Comparison of ENCODE assay signal across 32 cellular contexts in genomic region chrX:10856797-10857196, GRCh38.
"Had no signal": no experiment of that assay in that cellular context is flagged by ENCODE, and none has a peak within 500 bp of the region (broad histone marks: within the 10 kb centered on the region; RNA-seq: fewer than 3 reads in every experiment).

No MANE protein-coding gene starts in this region.

- H3K9me3 ChIP-seq: adrenal gland, body of pancreas, MG63, Peyer's patch had no signal

- H3K9me3 Mint-ChIP-seq: activated CD4-positive, alpha-beta memory T cell treated with anti-CD3 and anti-CD28 coated beads, Interleukin-2, amount 10 ng/mL, durations not matched to agents 7 days and 5 days; activated naive CD4-positive, alpha-beta T cell treated with anti-CD3 and anti-CD28 coated beads for 36 hours; activated naive CD4-positive, alpha-beta T cell treated with anti-CD3 and anti-CD28 coated beads, Interleukin-2, amount 50 U/mL, for 72 hours; activated T-cell treated with anti-CD3 and anti-CD28 coated beads, Interleukin-2, amount 50 U/mL, for 24 hours; activated T-helper 2 cell treated with anti-CD3 and anti-CD28 coated beads, Interferon-gamma antibody, Interleukin-2, Interleukin-4, amounts not matched to agents 10 μg/mL and 5 μg/mL and 100 μg/mL, durations not matched to agents 14 hours and 24 hours and 36 hours had no signal

- H3K4me3 Mint-ChIP-seq: activated CD4-positive, alpha-beta memory T cell treated with anti-CD3 and anti-CD28 coated beads, Interleukin-2, amount 10 ng/mL, durations not matched to agents 7 days and 5 days; activated naive CD4-positive, alpha-beta T cell treated with anti-CD3 and anti-CD28 coated beads for 36 hours; activated T-cell treated with anti-CD3 and anti-CD28 coated beads, Interleukin-2, amount 50 U/mL, for 24 hours had no signal

- H3K4me1 Mint-ChIP-seq: activated CD4-positive, alpha-beta memory T cell treated with anti-CD3 and anti-CD28 coated beads, Interleukin-2, amount 10 ng/mL, durations not matched to agents 7 days and 5 days had no signal

- H3K27ac Mint-ChIP-seq: activated CD4-positive, alpha-beta memory T cell treated with anti-CD3 and anti-CD28 coated beads, Interleukin-2, amount 10 ng/mL, durations not matched to agents 7 days and 5 days; activated naive CD4-positive, alpha-beta T cell treated with anti-CD3 and anti-CD28 coated beads for 36 hours; activated naive CD4-positive, alpha-beta T cell treated with anti-CD3 and anti-CD28 coated beads, Interleukin-2, amount 50 U/mL, for 72 hours; activated T-cell treated with anti-CD3 and anti-CD28 coated beads, Interleukin-2, amount 50 U/mL, for 24 hours; activated T-helper 2 cell treated with anti-CD3 and anti-CD28 coated beads, Interferon-gamma antibody, Interleukin-2, Interleukin-4, amounts not matched to agents 10 μg/mL and 5 μg/mL and 100 μg/mL, durations not matched to agents 14 hours and 24 hours and 36 hours had no signal

- H3K36me3 ChIP-seq: adrenal gland, breast epithelium, MG63, Peyer's patch, WERI-Rb-1 had no signal

- H3K4me3 ChIP-seq: adrenal gland, body of pancreas, breast epithelium, MG63, Peyer's patch had no signal

- ATAC-seq: activated naive CD4-positive, alpha-beta T cell treated with anti-CD3 and anti-CD28 coated beads, Interleukin-2, amount 50 U/mL, for 72 hours; body of pancreas had no signal

- DNase-seq: activated CD4-positive, alpha-beta memory T cell treated with anti-CD3 and anti-CD28 coated beads, Interleukin-2, amount 10 ng/mL, durations not matched to agents 7 days and 5 days; activated CD4-positive, alpha-beta T cell treated with anti-CD3 and anti-CD28 coated beads for 1 hour; activated CD4-positive, alpha-beta T cell treated with anti-CD3 and anti-CD28 coated beads for 48 hours; activated CD4-positive, CD25-positive, alpha-beta regulatory T cell; activated gamma-delta T cell treated with Interleukin-2 at 50 U/mL for 16 hours; activated naive CD4-positive, alpha-beta T cell treated with anti-CD3 and anti-CD28 coated beads for 36 hours; activated T-cell treated with anti-CD3 and anti-CD28 coated beads, Interleukin-2, amount 50 U/mL, for 24 hours; adrenal gland; body of pancreas; caudate nucleus; Kasumi-1; KG1; MG63; NCI-H1048; NCI-H1105 treated with DMSO at 0.1 percent for 48 hours; NCI-H1436; NCI-H1694; NCI-H1930; NCI-H2081 treated with DMSO at 0.1 percent for 48 hours; NCI-H510A treated with DMSO at 0.1 percent for 48 hours; NCI-H526 treated with DMSO at 0.1 percent for 48 hours; NCI-H774; Peyer's patch; RPMI8226; SW 1271; T-helper 1 cell; T-helper 2 cell; T-helper 9 cell; WERI-Rb-1 had no signal

- H3K27me3 ChIP-seq: adrenal gland, body of pancreas, MG63, Peyer's patch had no signal

- H3K27me3 Mint-ChIP-seq: activated CD4-positive, alpha-beta memory T cell treated with anti-CD3 and anti-CD28 coated beads, Interleukin-2, amount 10 ng/mL, durations not matched to agents 7 days and 5 days; activated T-cell treated with anti-CD3 and anti-CD28 coated beads, Interleukin-2, amount 50 U/mL, for 24 hours had no signal

- H3K27ac ChIP-seq: adrenal gland, body of pancreas, breast epithelium, Peyer's patch, WERI-Rb-1 had no signal

- H3K4me1 ChIP-seq: adrenal gland, body of pancreas, breast epithelium, Peyer's patch had no signal

- H3K36me3 Mint-ChIP-seq: activated naive CD4-positive, alpha-beta T cell treated with anti-CD3 and anti-CD28 coated beads, Interleukin-2, amount 50 U/mL, for 72 hours had no signal
